ENCODE assay signal across 12 cellular contexts in the genomic region with DNA sequence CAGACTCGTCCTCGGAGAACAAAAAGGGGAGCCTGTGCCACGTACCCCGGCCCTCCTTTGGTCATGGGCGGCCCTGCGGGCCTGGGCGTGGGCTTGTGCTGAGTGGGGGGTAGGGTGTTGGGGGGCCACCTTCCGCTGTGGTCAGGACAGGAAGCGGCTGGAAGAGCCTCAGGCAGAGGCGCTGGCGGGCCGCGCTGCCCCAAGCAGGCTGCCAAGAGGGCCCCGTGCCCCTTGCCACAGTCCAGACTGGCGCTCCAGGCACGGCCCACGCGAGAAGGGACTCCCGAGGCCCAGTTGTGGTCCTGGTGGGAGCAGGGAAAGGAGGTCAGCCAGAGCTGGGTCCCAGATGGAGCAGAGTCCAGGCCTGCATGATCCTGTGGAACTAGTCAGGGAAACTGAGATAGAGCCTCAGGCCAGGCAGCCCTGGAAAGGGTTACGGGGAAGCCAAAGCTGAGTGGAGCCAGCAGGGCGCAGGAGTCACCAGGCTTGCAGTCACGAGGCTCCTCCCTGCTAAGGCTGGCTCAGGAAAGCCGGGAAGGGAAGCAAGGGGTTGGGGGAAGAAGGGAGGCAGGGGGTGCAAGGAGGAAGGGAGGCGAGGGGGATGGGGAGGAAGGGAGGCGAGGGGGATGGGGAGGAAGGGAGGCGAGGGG.
"Had no signal": no experiment of that assay in that cellular context is flagged by ENCODE, and none has a peak within 500 bp of the region (broad histone marks: within the 10 kb centered on the region; RNA-seq: fewer than 3 reads in every experiment).

No MANE protein-coding gene starts in this region.

- H3K4me3 ChIP-seq: adrenal gland, body of pancreas, left lung, pancreas, thoracic aorta had no signal

- ATAC-seq: activated T-cell treated with anti-CD3 and anti-CD28 coated beads, Interleukin-2, amount 50 U/mL, for 72 hours; body of pancreas; pancreas had no signal

- FAIRE-seq: pancreas, TTC549, urothelium cell line had no signal

- DNase-seq: activated naive CD4-positive, alpha-beta T cell; activated T-cell treated with anti-CD3 and anti-CD28 coated beads, Interleukin-2, amount 50 U/mL, for 72 hours; body of pancreas; dermis blood vessel endothelial cell; left lung; stimulated activated CD4-positive, alpha-beta T cell treated with anti-CD3 and anti-CD28 coated beads, Interleukin-4, amount 100 ng/mL, for 1 hour; stimulated activated CD8-positive, alpha-beta memory T cell treated with anti-CD3 and anti-CD28 coated beads, Interleukin-4, amount 100 ng/mL, for 48 hours had no signal

- H3K9me3 ChIP-seq: adrenal gland, body of pancreas, pancreas, thoracic aorta had no signal

- H3K4me1 ChIP-seq: adrenal gland, body of pancreas, left lung, pancreas had no signal

- H3K36me3 ChIP-seq: adrenal gland, left lung, pancreas, thoracic aorta had no signal

- H3K27ac ChIP-seq: adrenal gland, body of pancreas, left lung, pancreas, thoracic aorta had no signal

- H3K27me3 ChIP-seq: adrenal gland, body of pancreas, pancreas had no signal
